1 cellular context compared by ENCODE assay signal in the genomic region with DNA sequence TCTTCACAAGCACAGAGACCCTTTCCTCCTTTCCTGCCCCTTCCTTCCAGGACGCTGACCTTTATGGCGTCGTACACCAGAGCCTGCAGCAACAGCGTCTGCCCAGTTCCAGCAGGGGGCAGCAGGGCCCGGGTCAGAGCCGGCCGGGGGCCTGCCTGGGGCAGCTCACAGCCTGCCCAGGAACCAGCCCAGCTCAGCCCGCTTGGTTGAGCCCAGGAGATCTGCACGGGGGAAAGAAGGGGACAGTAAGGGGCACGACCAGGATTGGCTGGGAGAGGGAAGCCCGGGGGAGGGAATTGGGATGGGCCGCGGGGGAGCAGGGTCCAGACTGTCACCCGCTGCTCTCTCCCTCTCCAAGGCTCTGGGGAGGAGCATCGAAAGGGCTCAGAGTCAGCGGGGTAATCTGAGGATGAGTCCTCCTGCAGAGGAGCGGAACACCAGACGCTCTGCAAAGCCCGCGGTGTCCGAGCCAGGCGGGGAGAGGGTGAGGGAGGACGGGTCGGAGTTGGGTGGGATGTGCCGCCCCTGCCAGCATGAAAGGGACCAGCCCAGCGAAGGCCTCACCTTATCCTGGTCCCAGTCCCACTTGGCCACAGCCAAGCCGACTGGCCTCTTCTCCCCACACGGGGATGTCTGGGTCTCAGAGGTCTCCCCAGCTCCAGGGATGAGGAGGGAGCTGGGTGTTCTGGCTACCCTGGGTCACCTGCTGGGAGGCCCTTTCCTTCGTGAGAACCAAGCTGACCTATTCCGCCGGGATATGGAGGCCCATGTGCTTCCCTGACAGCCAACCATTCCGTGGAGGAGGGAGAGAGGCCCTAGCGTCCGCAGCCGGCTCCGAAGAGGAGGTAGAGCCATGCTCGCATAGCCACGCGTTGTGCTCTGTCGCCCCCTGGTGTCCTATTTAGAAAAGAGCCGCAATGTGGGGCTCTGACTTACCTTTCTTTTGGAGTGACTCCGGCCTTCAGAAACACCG.
TF ChIP-seq lines count a peak whose summit lies in the region.

No MANE protein-coding gene starts in this region.

TF ChIP-seq in GM12878, 131 proteins besides CTCF, POLR2A, EP300 and RAD21 (continued from another document):
- TF ChIP-seq, protein P1, sequence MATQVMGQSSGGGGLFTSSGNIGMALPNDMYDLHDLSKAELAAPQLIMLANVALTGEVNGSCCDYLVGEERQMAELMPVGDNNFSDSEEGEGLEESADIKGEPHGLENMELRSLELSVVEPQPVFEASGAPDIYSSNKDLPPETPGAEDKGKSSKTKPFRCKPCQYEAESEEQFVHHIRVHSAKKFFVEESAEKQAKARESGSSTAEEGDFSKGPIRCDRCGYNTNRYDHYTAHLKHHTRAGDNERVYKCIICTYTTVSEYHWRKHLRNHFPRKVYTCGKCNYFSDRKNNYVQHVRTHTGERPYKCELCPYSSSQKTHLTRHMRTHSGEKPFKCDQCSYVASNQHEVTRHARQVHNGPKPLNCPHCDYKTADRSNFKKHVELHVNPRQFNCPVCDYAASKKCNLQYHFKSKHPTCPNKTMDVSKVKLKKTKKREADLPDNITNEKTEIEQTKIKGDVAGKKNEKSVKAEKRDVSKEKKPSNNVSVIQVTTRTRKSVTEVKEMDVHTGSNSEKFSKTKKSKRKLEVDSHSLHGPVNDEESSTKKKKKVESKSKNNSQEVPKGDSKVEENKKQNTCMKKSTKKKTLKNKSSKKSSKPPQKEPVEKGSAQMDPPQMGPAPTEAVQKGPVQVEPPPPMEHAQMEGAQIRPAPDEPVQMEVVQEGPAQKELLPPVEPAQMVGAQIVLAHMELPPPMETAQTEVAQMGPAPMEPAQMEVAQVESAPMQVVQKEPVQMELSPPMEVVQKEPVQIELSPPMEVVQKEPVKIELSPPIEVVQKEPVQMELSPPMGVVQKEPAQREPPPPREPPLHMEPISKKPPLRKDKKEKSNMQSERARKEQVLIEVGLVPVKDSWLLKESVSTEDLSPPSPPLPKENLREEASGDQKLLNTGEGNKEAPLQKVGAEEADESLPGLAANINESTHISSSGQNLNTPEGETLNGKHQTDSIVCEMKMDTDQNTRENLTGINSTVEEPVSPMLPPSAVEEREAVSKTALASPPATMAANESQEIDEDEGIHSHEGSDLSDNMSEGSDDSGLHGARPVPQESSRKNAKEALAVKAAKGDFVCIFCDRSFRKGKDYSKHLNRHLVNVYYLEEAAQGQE (IDR thresholded peaks at IDR 0.05; ENCODE audit: low read depth, low read length): no peak
- TF ChIP-seq MTA2 (IDR thresholded peaks at IDR 0.05; ENCODE audit: low read depth): no peak
- no peak for TF ChIP-seq IRF5 (IDR thresholded peaks at IDR 0.05; ENCODE audit: borderline replicate concordance)
TF ChIP-seq in GM12878: peak in this region for 8.
